In genomic region chr9:111148390-111148993, GRCh38 we compare ENCODE assay signal across 15 cellular contexts.
DNase-seq lines count a peak whose midpoint lies in the region; ATAC-seq, FAIRE-seq and TF ChIP-seq lines count a peak whose summit lies in the region.
"Had no signal": no experiment of that assay in that cellular context is flagged by ENCODE, and none has a peak within 500 bp of the region (broad histone marks: within the 10 kb centered on the region; RNA-seq: fewer than 3 reads in every experiment).

No MANE protein-coding gene starts in this region.

- H3K4me1 ChIP-seq in astrocyte (ENCODE audit: insufficient read depth, low read length): no peaks in the 10 kb centered on the region
- peaks cover 0 to 20% (median 0%) of the 10 kb centered on the region in 12 donors for H3K4me1 ChIP-seq in heart left ventricle
- H3K4me1 ChIP-seq in Caco-2: no peaks in the 10 kb centered on the region
- H3K4me1 ChIP-seq: SJSA1 had no signal

- H3K9me3 ChIP-seq in astrocyte (ENCODE audit: insufficient read depth, low read depth, low read length) (no peaks in the 10 kb centered on the region), heart left ventricle (no peaks in the 10 kb centered on the region), Caco-2 (no peaks in the 10 kb centered on the region)
- H3K9me3 ChIP-seq: SJSA1 had no signal

- TF ChIP-seq CTCF in astrocyte (IDR thresholded peaks at IDR 0.05; ENCODE audit: insufficient read depth, low read depth, low read length) (no peak), heart left ventricle (IDR thresholded peaks at IDR 0.05) (no peak), Caco-2 (IDR thresholded peaks at IDR 0.05; ENCODE audit: insufficient read depth in 1 of 2, low read depth in 1 of 2, low read length in 1 of 2, severe bottlenecking in 1 of 2, unreplicated experiment in 1 of 2) (no peak)

- H3K27ac Mint-ChIP-seq in astrocyte (ENCODE audit: unreplicated experiment) (no peak overlapping the region), Caco-2 (ENCODE audit: unreplicated experiment) (no peak overlapping the region)
- H3K27ac Mint-ChIP-seq: naive thymus-derived CD4-positive, alpha-beta T cell; stimulated activated naive B cell treated with anti-CD40 and anti-IgM and Interleukin-4, amounts not matched to agents 10 μg/mL and 1 μg/mL and 100 μg/mL, for 72 hours had no signal

- no peak overlapping the region for H3K9ac ChIP-seq in astrocyte (ENCODE audit: low read length)

- intact Hi-C loops in heart left ventricle (cut with DNase I): no loop called here
- intact Hi-C loops in Caco-2 (cut with micrococcal nuclease; ENCODE audit: unreplicated experiment): loop anchor here (2.0 to 5.0 kb wide), 2 partner anchors 110 to 506 kb away; partner anchors contain the start of gene LPAR1

- H3K27ac ChIP-seq in astrocyte (ENCODE audit: low read depth, low read length): no peak overlapping the region
- peak overlapping the region in 1 of 12 donors; percentile 74 for H3K27ac ChIP-seq in heart left ventricle
- H3K27ac ChIP-seq: SJSA1 had no signal

- H3K4me1 Mint-ChIP-seq in astrocyte (ENCODE audit: low read depth, unreplicated experiment) (no peaks in the 10 kb centered on the region), Caco-2 (ENCODE audit: low read depth, unreplicated experiment) (no peaks in the 10 kb centered on the region)

- H3K4me3 Mint-ChIP-seq in astrocyte (ENCODE audit: unreplicated experiment): no peak overlapping the region
- H3K4me3 Mint-ChIP-seq in Caco-2 (ENCODE audit: unreplicated experiment): no peak overlapping the region
- H3K4me3 Mint-ChIP-seq: naive thymus-derived CD4-positive, alpha-beta T cell; stimulated activated naive B cell treated with anti-CD40 and anti-IgM and Interleukin-4, amounts not matched to agents 10 μg/mL and 1 μg/mL and 100 μg/mL, for 72 hours had no signal

- CTCF ChIA-PET in Caco-2 (lab: Charles Lee): interaction anchor here (1.0 kb wide), 1 partner anchor 112 kb away, joined by 4 read pairs; no protein-coding TSS in a partner anchor

- ATAC-seq in GM18870 (IDR thresholded peaks at IDR 0.05; ENCODE audit: unreplicated experiment) (peak; percentile 74), HG02981 (IDR thresholded peaks at IDR 0.05; ENCODE audit: unreplicated experiment) (peak; percentile 86), GM18868 (IDR thresholded peaks at IDR 0.05; ENCODE audit: unreplicated experiment) (no peak), heart left ventricle (no peak)
- ATAC-seq: naive thymus-derived CD4-positive, alpha-beta T cell had no signal

- H3K27me3 Mint-ChIP-seq in astrocyte (ENCODE audit: low read depth, unreplicated experiment): peaks cover 2% of the 10 kb centered on the region
- H3K27me3 Mint-ChIP-seq in Caco-2 (ENCODE audit: insufficient read depth, unreplicated experiment): peaks cover 4% of the 10 kb centered on the region
- H3K27me3 Mint-ChIP-seq: stimulated activated naive B cell treated with anti-CD40 and anti-IgM and Interleukin-4, amounts not matched to agents 10 μg/mL and 1 μg/mL and 100 μg/mL, for 72 hours had no signal

- H3K36me3 ChIP-seq in astrocyte (ENCODE audit: insufficient read depth, low read length) (no peaks in the 10 kb centered on the region), heart left ventricle (no peaks in the 10 kb centered on the region), Caco-2 (ENCODE audit: control insufficient read depth, insufficient read depth, low read length) (no peaks in the 10 kb centered on the region)
- H3K36me3 ChIP-seq: SJSA1 had no signal

- H4K20me1 ChIP-seq in astrocyte (ENCODE audit: insufficient read depth, low read length): no peaks in the 10 kb centered on the region

- H3K36me3 Mint-ChIP-seq in astrocyte (ENCODE audit: low read depth, unreplicated experiment) (no peaks in the 10 kb centered on the region), Caco-2 (ENCODE audit: insufficient read depth, unreplicated experiment) (no peaks in the 10 kb centered on the region)
- H3K36me3 Mint-ChIP-seq: naive thymus-derived CD4-positive, alpha-beta T cell; stimulated activated naive B cell treated with anti-CD40 and anti-IgM and Interleukin-4, amounts not matched to agents 10 μg/mL and 1 μg/mL and 100 μg/mL, for 72 hours had no signal

- H3K9me3 Mint-ChIP-seq in astrocyte (ENCODE audit: unreplicated experiment) (no peaks in the 10 kb centered on the region), Caco-2 (ENCODE audit: unreplicated experiment) (no peaks in the 10 kb centered on the region)
- H3K9me3 Mint-ChIP-seq: stimulated activated naive B cell treated with anti-CD40 and anti-IgM and Interleukin-4, amounts not matched to agents 10 μg/mL and 1 μg/mL and 100 μg/mL, for 72 hours had no signal

- H3K27me3 ChIP-seq in astrocyte (ENCODE audit: insufficient read depth, low read length): no peaks in the 10 kb centered on the region
- no peaks in the 10 kb centered on the region for H3K27me3 ChIP-seq in heart left ventricle
- H3K27me3 ChIP-seq in Caco-2 (replicated peaks; ENCODE audit: control insufficient read depth, insufficient read depth, low read length): no peaks in the 10 kb centered on the region
- H3K27me3 ChIP-seq: SJSA1 had no signal

- no peak overlapping the region for H3K4me2 ChIP-seq in astrocyte (ENCODE audit: low read length)

- WGBS in heart left ventricle, 4 donors: 41 to 56% (median 51%) methylated on average over 5 of the region's 5 CpGs

- POLR2A ChIA-PET in Caco-2 (lab: Charles Lee): no interaction called here

- H3K79me2 ChIP-seq in astrocyte (ENCODE audit: insufficient read depth, low read length): no peaks in the 10 kb centered on the region

- BruUV-seq in Caco-2 (replicated peaks; lab: Mats Ljungman, UMichigan): no TSS peak

- DNase-seq in astrocyte (ENCODE audit: low read depth): no peak
- DNase-seq in renal cortical epithelial cell (ENCODE audit: low read depth): peak; percentile 55
- no peak for DNase-seq in heart left ventricle
- no peak for DNase-seq in Caco-2
- DNase-seq: activated CD4-positive, alpha-beta T cell treated with anti-CD3 and anti-CD28 coated beads, Interleukin-2, amount 50 U/mL, for 4 hours; activated naive CD4-positive, alpha-beta T cell treated with anti-CD3 and anti-CD28 coated beads, Interleukin-2, amount 50 U/mL, for 16 hours; cortex of kidney; DND-41; KBM-7; naive thymus-derived CD4-positive, alpha-beta T cell; stimulated activated naive B cell treated with anti-CD40 and anti-IgM and Interleukin-4, amounts not matched to agents 10 μg/mL and 1 μg/mL and 100 μg/mL, for 72 hours had no signal

- H3K4me3 ChIP-seq in astrocyte (ENCODE audit: insufficient read depth, low read depth, low read length) (no peak overlapping the region), heart left ventricle (no peak overlapping the region), Caco-2 (ENCODE audit: low read depth, low read length) (no peak overlapping the region)
- H3K4me3 ChIP-seq: SJSA1 had no signal

- peak overlapping the region; percentile 42 for H2AFZ ChIP-seq in astrocyte (ENCODE audit: low read depth, low read length)

- peak; percentile 17 for FAIRE-seq in astrocyte (lab: Jason Lieb, UNC)

- no peak for TF ChIP-seq POLR2A in heart left ventricle (IDR thresholded peaks at IDR 0.05)

Comparison
In these comparisons a context has a peak if more than half of its experiments do, and no peak if none do; other contexts are left out.
1. ATAC-seq: peak in GM18870 (single experiment) and HG02981 (single experiment); none in GM18868 (single experiment) and heart left ventricle (0 of 4).